ENCODE assay signal across 28 cellular contexts in the genomic region with DNA sequence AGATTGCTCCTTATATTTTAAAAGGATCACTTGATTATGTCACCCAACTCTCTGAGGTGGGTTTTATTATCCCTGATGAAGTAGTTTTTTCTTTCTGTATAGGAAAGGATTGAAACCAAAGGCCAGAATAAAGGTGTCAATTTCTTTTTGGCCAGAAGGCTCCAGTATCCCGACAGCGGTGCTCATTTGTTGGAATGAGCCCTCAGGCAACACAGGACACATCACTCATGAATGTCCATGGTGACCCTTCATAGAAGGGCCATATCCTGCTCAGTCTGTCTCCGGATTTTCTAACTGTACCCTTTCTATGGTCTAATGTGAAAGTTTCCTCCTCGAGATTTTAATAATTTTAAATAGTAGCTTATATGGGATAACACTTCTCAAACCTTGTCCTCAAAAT.
"Had no signal": no experiment of that assay in that cellular context is flagged by ENCODE, and none has a peak within 500 bp of the region (broad histone marks: within the 10 kb centered on the region; RNA-seq: fewer than 3 reads in every experiment).

No MANE protein-coding gene starts in this region.

- H3K4me2 ChIP-seq: KMS-11, PC-9 had no signal

- DNase-seq: activated CD4-positive, alpha-beta memory T cell treated with anti-CD3 and anti-CD28 coated beads for 36 hours; activated CD4-positive, alpha-beta T cell treated with anti-CD3 and anti-CD28 coated beads, Interleukin-2, amount 10 ng/mL, durations not matched to agents 7 days and 5 days; activated CD8-positive, alpha-beta memory T cell treated with anti-CD3 and anti-CD28 coated beads, Interleukin-2, amount 50 U/mL, for 4 hours; activated effector memory CD4-positive, alpha-beta T cell treated with Interleukin-2 at 50 U/mL for 16 hours; activated naive CD4-positive, alpha-beta T cell treated with anti-CD3 and anti-CD28 coated beads, Interleukin-2, amount 10 ng/mL, durations not matched to agents 7 days and 5 days; activated T-cell treated with anti-CD3 and anti-CD28 coated beads for 4 hours; activated T-cell treated with anti-CD3 and anti-CD28 coated beads, Interleukin-2, amount 50 U/mL, for 4 hours; amniotic stem cell; aorta; brain microvascular endothelial cell; central memory CD4-positive, alpha-beta T cell; NCI-H1092 treated with DMSO at 0.1 percent for 48 hours; NCI-H1417; NCI-H146; NCI-H187; NCI-H2029 treated with DMSO at 0.1 percent for 48 hours; NCI-H2107; NCI-H2171; NCI-H510A; NCI-H526; NCI-H748 treated with DMSO at 0.1 percent for 48 hours; NK-92 treated with Interleukin-12 subunit alpha and Interleukin-12 subunit beta, amount 100 ng/mL, for 24 hours; Right ventricle myocardium superior; SW 1271; T-helper 1 cell; T1000 had no signal

- ATAC-seq: activated T-cell treated with anti-CD3 and anti-CD28 coated beads, Interleukin-2, amount 50 U/mL, for 4 hours had no signal

- H3K27me3 ChIP-seq: brain microvascular endothelial cell had no signal

- H3K27ac ChIP-seq: brain microvascular endothelial cell, KMS-11, PC-9 had no signal

- H3K4me3 ChIP-seq: PC-9 had no signal

- H3K9ac ChIP-seq: KMS-11 had no signal

- H2AFZ ChIP-seq: PC-9 had no signal

- H3K36me3 ChIP-seq: brain microvascular endothelial cell had no signal
